ENCODE assay signal across 19 cellular contexts in the genomic region with DNA sequence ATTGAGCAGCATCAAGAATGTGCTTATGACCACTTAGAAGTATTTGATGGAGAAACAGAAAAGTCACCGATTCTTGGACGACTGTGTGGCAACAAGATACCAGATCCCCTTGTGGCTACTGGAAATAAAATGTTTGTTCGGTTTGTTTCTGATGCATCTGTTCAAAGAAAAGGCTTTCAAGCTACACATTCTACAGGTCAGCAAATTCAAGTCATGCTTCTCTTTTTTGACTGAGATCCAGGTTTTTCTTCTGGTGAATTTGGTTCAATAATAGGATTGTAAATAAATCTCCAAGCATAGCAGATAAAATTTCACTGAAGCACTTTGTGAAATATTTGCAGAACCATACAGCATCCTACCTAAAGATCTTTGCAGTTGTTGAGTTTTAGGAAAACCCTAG.
DNase-seq lines count a peak whose midpoint lies in the region; ATAC-seq and TF ChIP-seq lines count a peak whose summit lies in the region.
"Had no signal": no experiment of that assay in that cellular context is flagged by ENCODE, and none has a peak within 500 bp of the region (broad histone marks: within the 10 kb centered on the region; RNA-seq: fewer than 3 reads in every experiment).

No MANE protein-coding gene starts in this region.

- H3K36me3 Mint-ChIP-seq in type B pancreatic cell: no peaks in the 10 kb centered on the region
- H3K36me3 Mint-ChIP-seq: activated naive CD8-positive, alpha-beta T cell; natural killer cell treated with Interleukin-12 subunit alpha and Interleukin-12 subunit beta and Interleukin-15 and Interleukin-18, amount 100 ng/mL, for 72 hours had no signal

- H3K4me1 Mint-ChIP-seq in type B pancreatic cell (ENCODE audit: unreplicated experiment): no peaks in the 10 kb centered on the region
- H3K4me1 Mint-ChIP-seq: activated T-helper 17 cell treated with anti-CD3 and anti-CD28 coated beads, Interleukin-2, amount 50 U/mL, for 72 hours had no signal

- peak; percentile 15 for TF ChIP-seq CTCF in type B pancreatic cell (conservative IDR thresholded peaks at IDR 0.05)

- no peaks in the 10 kb centered on the region for H3K9me3 Mint-ChIP-seq in type B pancreatic cell
- H3K9me3 Mint-ChIP-seq: activated T-helper 17 cell treated with anti-CD3 and anti-CD28 coated beads, Interleukin-2, amount 50 U/mL, for 72 hours; effector memory CD8-positive, alpha-beta T cell; natural killer cell treated with Interleukin-12 subunit alpha and Interleukin-12 subunit beta and Interleukin-15 and Interleukin-18, amount 100 ng/mL, for 72 hours; T-helper 2 cell treated with Interferon-gamma antibody and Interleukin-4, amounts not matched to agents 5 μg/mL and 100 μg/mL, for 36 hours had no signal

- no peak overlapping the region for H3K4me3 Mint-ChIP-seq in type B pancreatic cell
- H3K4me3 Mint-ChIP-seq: activated naive CD8-positive, alpha-beta T cell; activated T-helper 17 cell treated with anti-CD3 and anti-CD28 coated beads, Interleukin-2, amount 50 U/mL, for 72 hours; effector memory CD8-positive, alpha-beta T cell; natural killer cell treated with Interleukin-12 subunit alpha and Interleukin-12 subunit beta and Interleukin-15 and Interleukin-18, amount 100 ng/mL, for 72 hours; T-helper 2 cell treated with Interferon-gamma antibody and Interleukin-4, amounts not matched to agents 5 μg/mL and 100 μg/mL, for 36 hours had no signal

- no peaks in the 10 kb centered on the region for H3K27me3 Mint-ChIP-seq in type B pancreatic cell
- H3K27me3 Mint-ChIP-seq: activated naive CD8-positive, alpha-beta T cell; activated T-helper 17 cell treated with anti-CD3 and anti-CD28 coated beads, Interleukin-2, amount 50 U/mL, for 72 hours; effector memory CD8-positive, alpha-beta T cell; natural killer cell treated with Interleukin-12 subunit alpha and Interleukin-12 subunit beta and Interleukin-15 and Interleukin-18, amount 100 ng/mL, for 72 hours had no signal

- DNase-seq in NCI-H510A treated with DMSO at 0.1 percent for 48 hours (lab: John Stamatoyannopoulos, UW) (peak; percentile 4), NCI-H510A (lab: John Stamatoyannopoulos, UW) (no peak), NCI-H69 (lab: John Stamatoyannopoulos, UW) (peak; percentile 75), cerebellum (ENCODE audit: low spot score) (peak; percentile 4), type B pancreatic cell (ENCODE audit: extremely low spot score, unreplicated experiment) (no peak), cortex of kidney (lab: John Stamatoyannopoulos, UW) (no peak)
- DNase-seq: activated CD4-positive, alpha-beta T cell treated with anti-CD3 and anti-CD28 coated beads, Interleukin-2, amount 50 U/mL, for 1 hour; effector memory CD8-positive, alpha-beta T cell; GOT3; heart left ventricle; sigmoid colon; upper lobe of right lung; WERI-Rb-1 had no signal

- H3K27ac Mint-ChIP-seq in type B pancreatic cell: no peak overlapping the region
- H3K27ac Mint-ChIP-seq: activated naive CD8-positive, alpha-beta T cell; activated T-helper 17 cell treated with anti-CD3 and anti-CD28 coated beads, Interleukin-2, amount 50 U/mL, for 72 hours; effector memory CD8-positive, alpha-beta T cell; natural killer cell treated with Interleukin-12 subunit alpha and Interleukin-12 subunit beta and Interleukin-15 and Interleukin-18, amount 100 ng/mL, for 72 hours; T-helper 2 cell treated with Interferon-gamma antibody and Interleukin-4, amounts not matched to agents 5 μg/mL and 100 μg/mL, for 36 hours had no signal

- ATAC-seq in HG02798 (IDR thresholded peaks at IDR 0.05; ENCODE audit: poor library complexity, unreplicated experiment): no peak
- ATAC-seq in GM18873 (IDR thresholded peaks at IDR 0.05; ENCODE audit: low FRiP score, unreplicated experiment): no peak
- ATAC-seq: activated T-helper 17 cell treated with anti-CD3 and anti-CD28 coated beads, Interleukin-2, amount 50 U/mL, for 72 hours; effector memory CD8-positive, alpha-beta T cell; heart left ventricle; natural killer cell treated with Interleukin-12 subunit alpha and Interleukin-12 subunit beta and Interleukin-15 and Interleukin-18, amount 100 ng/mL, for 72 hours had no signal

Comparison
In these comparisons a context has a peak if more than half of its experiments do, and no peak if none do; other contexts are left out.
1. DNase-seq: peak in NCI-H510A treated with DMSO at 0.1 percent for 48 hours (single experiment), NCI-H69 (single experiment) and cerebellum (single experiment); none in NCI-H510A (single experiment), type B pancreatic cell (single experiment) and cortex of kidney (single experiment).